Comparison of ENCODE assay signal across 8 cellular contexts in the genomic region with DNA sequence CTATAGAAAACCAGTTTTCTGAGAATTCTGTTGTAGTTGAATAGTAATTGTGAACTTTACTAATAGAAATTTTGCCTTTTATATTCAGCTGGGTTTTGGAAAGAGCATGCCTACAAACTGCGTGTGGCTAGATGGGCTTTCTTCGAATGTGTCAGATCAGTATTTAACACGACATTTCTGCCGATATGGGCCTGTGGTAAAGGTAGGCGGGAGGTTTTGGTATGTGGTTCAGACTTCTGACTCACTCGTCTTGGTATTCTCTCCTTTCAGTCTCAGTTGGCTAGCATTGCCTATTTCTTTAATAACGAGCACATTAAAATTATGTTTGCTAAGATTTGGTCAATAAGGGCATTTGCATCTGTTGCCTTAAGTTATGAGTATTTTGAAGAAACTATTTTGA. TPM values are rescaled to one million over a fixed set of nuclear protein-coding genes. Genes with fewer than 3 reads are reported as not detected.
DNase-seq lines count a peak whose midpoint lies in the region; ATAC-seq and TF ChIP-seq lines count a peak whose summit lies in the region.

No MANE protein-coding gene starts in this region.

- TF ChIP-seq CTCF in GM10248 (IDR thresholded peaks at IDR 0.05; ENCODE audit: control extremely low read depth, extremely low read depth, low read depth, missing control alignments) (no peak), vagina (IDR thresholded peaks at IDR 0.05) (no peak), suprapubic skin (IDR thresholded peaks at IDR 0.05) (no peak)

- peaks cover 0 to 50% of the 10 kb centered on the region in 2 donors for H3K36me3 ChIP-seq in vagina
- H3K36me3 ChIP-seq in suprapubic skin = peaks cover 57% of the 10 kb centered on the region

- POLR2A ChIA-PET in GM10248 (lab: Yijun Ruan, JAX) = no interaction called here
- POLR2A ChIA-PET in activated CD4-positive, alpha-beta T cell treated with anti-CD3 and anti-CD28 coated beads, Interleukin-2, amount 10 ng/mL, durations not matched to agents 7 days and 5 days (lab: Charles Lee) = no interaction called here

- no peaks in the 10 kb centered on the region for H3K9me3 ChIP-seq in vagina
- H3K9me3 ChIP-seq in suprapubic skin = no peaks in the 10 kb centered on the region

- no peaks in the 10 kb centered on the region for H3K9me3 Mint-ChIP-seq in activated CD4-positive, alpha-beta T cell treated with anti-CD3 and anti-CD28 coated beads, Interleukin-2, amount 10 ng/mL, durations not matched to agents 7 days and 5 days

- WGBS in suprapubic skin = 57% methylated on average over 7 of the region's 7 CpGs

- H3K36me3 Mint-ChIP-seq in activated CD4-positive, alpha-beta T cell treated with anti-CD3 and anti-CD28 coated beads, Interleukin-2, amount 10 ng/mL, durations not matched to agents 7 days and 5 days (ENCODE audit: low read depth) = peaks cover 64% of the 10 kb centered on the region

- H3K27me3 ChIP-seq in vagina (no peaks in the 10 kb centered on the region), suprapubic skin (no peaks in the 10 kb centered on the region)

- intact Hi-C loops in vagina (cut with DNase I) = no loop called here

- H3K4me1 ChIP-seq in vagina (peaks cover 14% of the 10 kb centered on the region), suprapubic skin (peaks cover 26% of the 10 kb centered on the region)

- no peaks in the 10 kb centered on the region for H3K27me3 Mint-ChIP-seq in activated CD4-positive, alpha-beta T cell treated with anti-CD3 and anti-CD28 coated beads, Interleukin-2, amount 10 ng/mL, durations not matched to agents 7 days and 5 days

- no peak overlapping the region for H3K4me3 Mint-ChIP-seq in activated CD4-positive, alpha-beta T cell treated with anti-CD3 and anti-CD28 coated beads, Interleukin-2, amount 10 ng/mL, durations not matched to agents 7 days and 5 days

- peaks cover 27% of the 10 kb centered on the region for H3K4me1 Mint-ChIP-seq in activated CD4-positive, alpha-beta T cell treated with anti-CD3 and anti-CD28 coated beads, Interleukin-2, amount 10 ng/mL, durations not matched to agents 7 days and 5 days

- no peak for TF ChIP-seq EP300 in suprapubic skin (IDR thresholded peaks at IDR 0.05)

- DNase-seq in GM10248 (ENCODE audit: extremely low spot score) = peak; percentile 71
- DNase-seq in activated CD4-positive, alpha-beta T cell treated with anti-CD3 and anti-CD28 coated beads, Interleukin-2, amount 10 ng/mL, durations not matched to agents 7 days and 5 days = peak; percentile 63
- DNase-seq in glomerular visceral epithelial cell (ENCODE audit: extremely low spot score) = peak; percentile 79
- DNase-seq in vagina (ENCODE audit: extremely low spot score in 2 of 2) = no peak
- DNase-seq in NCI-H345 treated with DMSO at 0.1 percent for 48 hours (lab: John Stamatoyannopoulos, UW; ENCODE audit: unreplicated experiment) = no peak
- DNase-seq in suprapubic skin (ENCODE audit: low spot score in 2 of 2) = no peak

- peak overlapping the region; percentile 16 for H3K27ac Mint-ChIP-seq in activated CD4-positive, alpha-beta T cell treated with anti-CD3 and anti-CD28 coated beads, Interleukin-2, amount 10 ng/mL, durations not matched to agents 7 days and 5 days

- H3K27ac ChIP-seq in vagina (no peak overlapping the region), suprapubic skin (no peak overlapping the region)

- H3K4me3 ChIP-seq in vagina (no peak overlapping the region), suprapubic skin (no peak overlapping the region)

- ATAC-seq in HG02852 (IDR thresholded peaks at IDR 0.05; ENCODE audit: unreplicated experiment) (peak; percentile 71), GM21528 (IDR thresholded peaks at IDR 0.05; ENCODE audit: low FRiP score, unreplicated experiment) (no peak)

- CTCF ChIA-PET in GM10248 (lab: Yijun Ruan, JAX) = no interaction called here
- CTCF ChIA-PET in activated CD4-positive, alpha-beta T cell treated with anti-CD3 and anti-CD28 coated beads, Interleukin-2, amount 10 ng/mL, durations not matched to agents 7 days and 5 days (lab: Charles Lee) = interaction anchor here (0.6 to 1.5 kb wide), 2 partner anchors 42 to 72 kb away, joined by 3 read pairs; a partner anchor contains a TSS

- TF ChIP-seq POLR2A in vagina (IDR thresholded peaks at IDR 0.05) (no peak), suprapubic skin (IDR thresholded peaks at IDR 0.05) (no peak)

RNA-seq across cellular contexts. Expression of a gene that starts 56.6 kb away (rescaled TPM):
- 10 to 100 TPM; 34.8 to 38.8 TPM for total RNA-seq in activated CD4-positive, alpha-beta T cell treated with anti-CD3 and anti-CD28 coated beads, Interleukin-2, amount 10 ng/mL, durations not matched to agents 7 days and 5 days
- total RNA-seq in vagina (38.5 TPM), suprapubic skin (10 to 100 TPM; 27.2 to 44.4 (median 34.1) TPM)

Comparison
In these comparisons a context has a peak if more than half of its experiments do, and no peak if none do; other contexts are left out.
1. DNase-seq: peak in GM10248 (single experiment), activated CD4-positive, alpha-beta T cell treated with anti-CD3 and anti-CD28 coated beads, Interleukin-2, amount 10 ng/mL, durations not matched to agents 7 days and 5 days (single experiment) and glomerular visceral epithelial cell (single experiment); none in vagina (0 of 2), NCI-H345 treated with DMSO at 0.1 percent for 48 hours (single experiment) and suprapubic skin (0 of 2).